ENCODE assay signal across 21 cellular contexts in the genomic region with DNA sequence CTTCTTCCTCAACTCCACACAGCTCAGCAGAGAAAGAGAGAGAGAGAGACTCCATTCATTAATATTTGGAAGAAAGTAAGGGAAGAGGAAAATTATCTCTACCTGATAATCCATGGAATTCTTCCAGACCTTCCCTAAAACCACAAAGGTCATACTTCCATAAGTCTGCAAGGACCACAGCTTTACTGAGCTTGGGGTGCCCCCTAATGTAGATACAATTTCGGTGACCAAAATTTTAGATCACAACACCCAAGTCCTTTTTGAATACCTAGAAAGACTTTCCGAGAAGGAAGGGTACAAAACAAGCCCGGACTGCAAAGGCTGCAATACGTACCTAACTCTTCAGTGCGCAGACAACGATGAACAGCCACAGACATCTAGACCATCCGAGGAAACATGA.
DNase-seq lines count a peak whose midpoint lies in the region; ATAC-seq, FAIRE-seq and TF ChIP-seq lines count a peak whose summit lies in the region.
"Had no signal": no experiment of that assay in that cellular context is flagged by ENCODE, and none has a peak within 500 bp of the region (broad histone marks: within the 10 kb centered on the region; RNA-seq: fewer than 3 reads in every experiment).

No MANE protein-coding gene starts in this region.

- no peaks in the 10 kb centered on the region for H3K36me3 ChIP-seq in MM.1S (replicated peaks; ENCODE audit: insufficient read depth, low read length)
- no peaks in the 10 kb centered on the region for H3K36me3 ChIP-seq in astrocyte (ENCODE audit: insufficient read depth, low read length)
- H3K36me3 ChIP-seq in mesendoderm (ENCODE audit: control insufficient read depth, insufficient read depth, low read length): no peaks in the 10 kb centered on the region
- H3K36me3 ChIP-seq in Karpas-422 (ENCODE audit: insufficient read depth, low read length): no peaks in the 10 kb centered on the region
- H3K36me3 ChIP-seq: BLaER1 treated with 17β-estradiol and CSF1 and Interleukin-3, amounts not matched to agents 10 nM and 100 nM; SJSA1 had no signal

- H2BK15ac ChIP-seq in mesendoderm (replicated peaks; ENCODE audit: low read depth): no peak overlapping the region

- H3K4me1 Mint-ChIP-seq in astrocyte (ENCODE audit: low read depth, unreplicated experiment): no peaks in the 10 kb centered on the region
- H3K4me1 Mint-ChIP-seq: CD4-positive, alpha-beta memory T cell had no signal

- no peak overlapping the region for H2AFZ ChIP-seq in MM.1S (ENCODE audit: low read length)
- H2AFZ ChIP-seq in astrocyte (ENCODE audit: low read depth, low read length): no peak overlapping the region
- H2AFZ ChIP-seq in Karpas-422 (ENCODE audit: low read length): no peak overlapping the region

- no peak overlapping the region for H3K4me3 ChIP-seq in MM.1S (ENCODE audit: low read length)
- H3K4me3 ChIP-seq in astrocyte (ENCODE audit: insufficient read depth, low read depth, low read length): no peak overlapping the region
- H3K4me3 ChIP-seq in mesendoderm (ENCODE audit: low read length): no peak overlapping the region
- H3K4me3 ChIP-seq in Karpas-422 (ENCODE audit: low read length): no peak overlapping the region
- H3K4me3 ChIP-seq: BLaER1 treated with 17β-estradiol and CSF1 and Interleukin-3, amounts not matched to agents 10 nM and 100 nM; K562; SJSA1 had no signal

- H3K4me3 Mint-ChIP-seq in astrocyte (ENCODE audit: unreplicated experiment): no peak overlapping the region
- H3K4me3 Mint-ChIP-seq: CD4-positive, alpha-beta memory T cell had no signal

- H4K8ac ChIP-seq in mesendoderm (ENCODE audit: low read depth, low read length): no peak overlapping the region

- no peaks in the 10 kb centered on the region for H3K79me1 ChIP-seq in mesendoderm (ENCODE audit: low read length)

- no peaks in the 10 kb centered on the region for H3K79me2 ChIP-seq in MM.1S (ENCODE audit: low read length)
- H3K79me2 ChIP-seq in astrocyte (ENCODE audit: insufficient read depth, low read length): no peaks in the 10 kb centered on the region
- no peaks in the 10 kb centered on the region for H3K79me2 ChIP-seq in mesendoderm (ENCODE audit: control insufficient read depth, insufficient read depth, low read length)
- no peaks in the 10 kb centered on the region for H3K79me2 ChIP-seq in Karpas-422 (ENCODE audit: low read length)

- no peak overlapping the region for H3K18ac ChIP-seq in mesendoderm (ENCODE audit: low read length)

- H3K27me3 ChIP-seq in MM.1S (replicated peaks; ENCODE audit: insufficient read depth, low read length) (no peaks in the 10 kb centered on the region), astrocyte (ENCODE audit: insufficient read depth, low read length) (no peaks in the 10 kb centered on the region), mesendoderm (ENCODE audit: insufficient read depth, low read length, poor library complexity) (no peaks in the 10 kb centered on the region), Karpas-422 (ENCODE audit: low read length) (no peaks in the 10 kb centered on the region)
- H3K27me3 ChIP-seq: BLaER1 treated with 17β-estradiol and CSF1 and Interleukin-3, amounts not matched to agents 10 nM and 100 nM; SJSA1 had no signal

- H3K9ac ChIP-seq in MM.1S (ENCODE audit: low read length) (no peak overlapping the region), astrocyte (ENCODE audit: low read length) (no peak overlapping the region), mesendoderm (ENCODE audit: low read length) (no peak overlapping the region), Karpas-422 (ENCODE audit: low read length) (no peak overlapping the region)
- H3K9ac ChIP-seq: BLaER1 treated with 17β-estradiol and CSF1 and Interleukin-3, amounts not matched to agents 10 nM and 100 nM had no signal

- H4K5ac ChIP-seq in mesendoderm (ENCODE audit: low read length): no peak overlapping the region

- DNase-seq in DMS53 (lab: John Stamatoyannopoulos, UW) (peak; percentile 7), DMS53 treated with DMSO at 0.1 percent for 48 hours (lab: John Stamatoyannopoulos, UW; ENCODE audit: unreplicated experiment) (no peak), MM.1S (peak; percentile 11), astrocyte (ENCODE audit: low read depth) (no peak), mesendoderm (peak; percentile 32), Karpas-422 (no peak), islet precursor cell (no peak)
- DNase-seq: CD4-positive, alpha-beta memory T cell; DMS 273 treated with DMSO at 0.1 percent for 48 hours; NCI-H1105; NCI-H146; NCI-H2171 treated with DMSO at 0.1 percent for 48 hours; NCI-H524 treated with DMSO at 0.1 percent for 48 hours had no signal

- H3F3A ChIP-seq in MM.1S (ENCODE audit: insufficient read depth, low read length): no peaks in the 10 kb centered on the region

- H3K36me3 Mint-ChIP-seq in astrocyte (ENCODE audit: low read depth, unreplicated experiment): no peaks in the 10 kb centered on the region
- H3K36me3 Mint-ChIP-seq: CD4-positive, alpha-beta memory T cell had no signal

- H2BK5ac ChIP-seq in mesendoderm (ENCODE audit: low read length): no peak overlapping the region

- WGBS in mesendoderm (ENCODE audit: extremely low coverage, insufficient coverage, low lambda C conversion rate): no CpG with 5 or more reads among the region's 7 CpGs

- peak; percentile 69 for FAIRE-seq in astrocyte (lab: Jason Lieb, UNC)
- FAIRE-seq: G401.6, K562 had no signal

- H3K9me3 ChIP-seq in MM.1S (replicated peaks; ENCODE audit: insufficient read depth, low read length) (no peaks in the 10 kb centered on the region), astrocyte (ENCODE audit: insufficient read depth, low read depth, low read length) (no peaks in the 10 kb centered on the region), Karpas-422 (ENCODE audit: low read length) (peaks cover 3% of the 10 kb centered on the region; the same call in 1 of the 2 replicates)
- H3K9me3 ChIP-seq: Caco-2, SJSA1 had no signal

- TF ChIP-seq CTCF in MM.1S (IDR thresholded peaks at IDR 0.05; ENCODE audit: low read length) (no peak), astrocyte (IDR thresholded peaks at IDR 0.05; ENCODE audit: insufficient read depth, low read depth, low read length) (no peak)

- no peak overlapping the region for H3K27ac Mint-ChIP-seq in astrocyte (ENCODE audit: unreplicated experiment)
- H3K27ac Mint-ChIP-seq: CD4-positive, alpha-beta memory T cell had no signal

- H4K20me1 ChIP-seq in MM.1S (ENCODE audit: insufficient read depth, low read length) (no peaks in the 10 kb centered on the region), astrocyte (ENCODE audit: insufficient read depth, low read length) (no peaks in the 10 kb centered on the region), Karpas-422 (ENCODE audit: insufficient read depth, low read depth, low read length) (no peaks in the 10 kb centered on the region)
- H4K20me1 ChIP-seq: BLaER1 treated with 17β-estradiol and CSF1 and Interleukin-3, amounts not matched to agents 10 nM and 100 nM had no signal

- H3K4ac ChIP-seq in mesendoderm (ENCODE audit: low read depth, low read length): no peak overlapping the region

- no peak overlapping the region for H2BK120ac ChIP-seq in mesendoderm (ENCODE audit: low read depth, low read length)

- ATAC-seq in HG03159 (IDR thresholded peaks at IDR 0.05; ENCODE audit: unreplicated experiment): no peak
- ATAC-seq: K562, Right ventricle myocardium inferior had no signal

- H3K4me1 ChIP-seq in MM.1S (ENCODE audit: low read length) (no peaks in the 10 kb centered on the region), astrocyte (ENCODE audit: insufficient read depth, low read length) (no peaks in the 10 kb centered on the region), mesendoderm (ENCODE audit: control insufficient read depth, low read depth, low read length) (no peaks in the 10 kb centered on the region), Karpas-422 (ENCODE audit: low read length) (no peaks in the 10 kb centered on the region)
- H3K4me1 ChIP-seq: BLaER1 treated with 17β-estradiol and CSF1 and Interleukin-3, amounts not matched to agents 10 nM and 100 nM; Caco-2; SJSA1 had no signal

- no peak overlapping the region for H2AK5ac ChIP-seq in mesendoderm (ENCODE audit: low read length)

- H3K4me2 ChIP-seq in MM.1S (ENCODE audit: low read depth, low read length) (no peak overlapping the region), astrocyte (ENCODE audit: low read length) (no peak overlapping the region), mesendoderm (ENCODE audit: low read length) (no peak overlapping the region), Karpas-422 (ENCODE audit: low read depth, low read length, poor library complexity, severe bottlenecking) (no peak overlapping the region)
- H3K4me2 ChIP-seq: BLaER1 treated with 17β-estradiol and CSF1 and Interleukin-3, amounts not matched to agents 10 nM and 100 nM had no signal

- H3K56ac ChIP-seq in mesendoderm (ENCODE audit: low read length): no peak overlapping the region

- H3K27me3 Mint-ChIP-seq in astrocyte (ENCODE audit: low read depth, unreplicated experiment): no peaks in the 10 kb centered on the region
- H3K27me3 Mint-ChIP-seq: CD4-positive, alpha-beta memory T cell had no signal

- H3K27ac ChIP-seq in MM.1S (ENCODE audit: low read length): no peak overlapping the region
- no peak overlapping the region for H3K27ac ChIP-seq in astrocyte (ENCODE audit: low read depth, low read length)
- H3K27ac ChIP-seq in mesendoderm (ENCODE audit: low read depth, low read length): no peak overlapping the region
- H3K27ac ChIP-seq in Karpas-422 (ENCODE audit: low read length): no peak overlapping the region
- H3K27ac ChIP-seq: 22Rv1; BLaER1 treated with 17β-estradiol and CSF1 and Interleukin-3, amounts not matched to agents 10 nM and 100 nM; SJSA1 had no signal

- H3K9me2 ChIP-seq in MM.1S (replicated peaks; ENCODE audit: insufficient read depth, low read length) (no peaks in the 10 kb centered on the region), Karpas-422 (replicated peaks; ENCODE audit: insufficient read depth, low read length) (no peaks in the 10 kb centered on the region)

- peaks cover 1% of the 10 kb centered on the region for H3K9me3 Mint-ChIP-seq in astrocyte (ENCODE audit: unreplicated experiment)

- H3K23ac ChIP-seq in mesendoderm (ENCODE audit: low read length): no peak overlapping the region

Comparison
In these comparisons a context has a peak if more than half of its experiments do, and no peak if none do; other contexts are left out.
1. DNase-seq: peak in DMS53 (single experiment), MM.1S (single experiment) and mesendoderm (single experiment); none in DMS53 treated with DMSO at 0.1 percent for 48 hours (single experiment), astrocyte (single experiment), Karpas-422 (single experiment) and islet precursor cell (single experiment).